ENCODE assay signal across 14 cellular contexts in genomic region chr1:199081739-199082138, GRCh38.
DNase-seq lines count a peak whose midpoint lies in the region; ATAC-seq and TF ChIP-seq lines count a peak whose summit lies in the region.
"Had no signal": no experiment of that assay in that cellular context is flagged by ENCODE, and none has a peak within 500 bp of the region (broad histone marks: within the 10 kb centered on the region; RNA-seq: fewer than 3 reads in every experiment).

No MANE protein-coding gene starts in this region.

- H3K27me3 ChIP-seq in layer of hippocampus (ENCODE audit: control insufficient read depth, insufficient read depth, low read length): no peaks in the 10 kb centered on the region
- H3K27me3 ChIP-seq in esophagus squamous epithelium: no peaks in the 10 kb centered on the region
- H3K27me3 ChIP-seq: pancreas, SJSA1, tibial artery had no signal

- CTCF ChIA-PET in activated CD4-positive, alpha-beta memory T cell treated with anti-CD3 and anti-CD28 coated beads, Interleukin-2, amount 10 ng/mL, durations not matched to agents 7 days and 5 days (lab: Charles Lee): no interaction called here

- POLR2A ChIA-PET in activated CD4-positive, alpha-beta memory T cell treated with anti-CD3 and anti-CD28 coated beads, Interleukin-2, amount 10 ng/mL, durations not matched to agents 7 days and 5 days (lab: Charles Lee): no interaction called here

- TF ChIP-seq POLR2A in esophagus squamous epithelium (IDR thresholded peaks at IDR 0.05): no peak

- no peaks in the 10 kb centered on the region for H3K4me1 ChIP-seq in esophagus squamous epithelium
- H3K4me1 ChIP-seq: pancreas, SJSA1, tibial artery had no signal

- H3K9me3 Mint-ChIP-seq in activated CD4-positive, alpha-beta memory T cell treated with anti-CD3 and anti-CD28 coated beads, Interleukin-2, amount 10 ng/mL, durations not matched to agents 7 days and 5 days: peaks cover 9% of the 10 kb centered on the region

- ATAC-seq in GM18861 (IDR thresholded peaks at IDR 0.05; ENCODE audit: unreplicated experiment) (peak; percentile 60), GM21528 (IDR thresholded peaks at IDR 0.05; ENCODE audit: low FRiP score, unreplicated experiment) (peak; percentile 74), HG03103 (IDR thresholded peaks at IDR 0.05; ENCODE audit: low read depth, unreplicated experiment) (peak; percentile 64), HG02981 (IDR thresholded peaks at IDR 0.05; ENCODE audit: unreplicated experiment) (no peak)
- ATAC-seq: left lobe of liver, pancreas had no signal

- peaks cover 8% of the 10 kb centered on the region for H3K27me3 Mint-ChIP-seq in activated CD4-positive, alpha-beta memory T cell treated with anti-CD3 and anti-CD28 coated beads, Interleukin-2, amount 10 ng/mL, durations not matched to agents 7 days and 5 days

- peaks cover 3% of the 10 kb centered on the region for H3K4me1 Mint-ChIP-seq in activated CD4-positive, alpha-beta memory T cell treated with anti-CD3 and anti-CD28 coated beads, Interleukin-2, amount 10 ng/mL, durations not matched to agents 7 days and 5 days

- no peak overlapping the region for H3K27ac Mint-ChIP-seq in activated CD4-positive, alpha-beta memory T cell treated with anti-CD3 and anti-CD28 coated beads, Interleukin-2, amount 10 ng/mL, durations not matched to agents 7 days and 5 days

- TF ChIP-seq CTCF in esophagus squamous epithelium (IDR thresholded peaks at IDR 0.05): no peak

- H3K27ac ChIP-seq in layer of hippocampus (ENCODE audit: low read depth, low read length): peak overlapping the region; percentile 52
- H3K27ac ChIP-seq in esophagus squamous epithelium: no peak overlapping the region
- H3K27ac ChIP-seq: pancreas, SJSA1, tibial artery had no signal

- no peaks in the 10 kb centered on the region for H3K9me3 ChIP-seq in esophagus squamous epithelium
- H3K9me3 ChIP-seq: pancreas, SJSA1, tibial artery had no signal

- H3K4me3 ChIP-seq in esophagus squamous epithelium: no peak overlapping the region
- H3K4me3 ChIP-seq: pancreas, SJSA1, tibial artery had no signal

- intact Hi-C loops in esophagus squamous epithelium (cut with DNase I): no loop called here

- H3K4me3 Mint-ChIP-seq in activated CD4-positive, alpha-beta memory T cell treated with anti-CD3 and anti-CD28 coated beads, Interleukin-2, amount 10 ng/mL, durations not matched to agents 7 days and 5 days: no peak overlapping the region

- no peaks in the 10 kb centered on the region for H3K36me3 ChIP-seq in esophagus squamous epithelium
- H3K36me3 ChIP-seq: pancreas, SJSA1, tibial artery had no signal

- DNase-seq in activated CD4-positive, alpha-beta memory T cell treated with anti-CD3 and anti-CD28 coated beads, Interleukin-2, amount 10 ng/mL, durations not matched to agents 7 days and 5 days: no peak
- no peak for DNase-seq in NCI-H1048 (lab: John Stamatoyannopoulos, UW)
- no peak for DNase-seq in esophagus squamous epithelium (lab: John Stamatoyannopoulos, UW)
- DNase-seq: IMR-90, NCI-H2171 treated with DMSO at 0.1 percent for 48 hours, pancreas, tibial artery had no signal

- H3K36me3 Mint-ChIP-seq in activated CD4-positive, alpha-beta memory T cell treated with anti-CD3 and anti-CD28 coated beads, Interleukin-2, amount 10 ng/mL, durations not matched to agents 7 days and 5 days (ENCODE audit: low read depth): peaks cover 10% of the 10 kb centered on the region
